In the genomic region with DNA sequence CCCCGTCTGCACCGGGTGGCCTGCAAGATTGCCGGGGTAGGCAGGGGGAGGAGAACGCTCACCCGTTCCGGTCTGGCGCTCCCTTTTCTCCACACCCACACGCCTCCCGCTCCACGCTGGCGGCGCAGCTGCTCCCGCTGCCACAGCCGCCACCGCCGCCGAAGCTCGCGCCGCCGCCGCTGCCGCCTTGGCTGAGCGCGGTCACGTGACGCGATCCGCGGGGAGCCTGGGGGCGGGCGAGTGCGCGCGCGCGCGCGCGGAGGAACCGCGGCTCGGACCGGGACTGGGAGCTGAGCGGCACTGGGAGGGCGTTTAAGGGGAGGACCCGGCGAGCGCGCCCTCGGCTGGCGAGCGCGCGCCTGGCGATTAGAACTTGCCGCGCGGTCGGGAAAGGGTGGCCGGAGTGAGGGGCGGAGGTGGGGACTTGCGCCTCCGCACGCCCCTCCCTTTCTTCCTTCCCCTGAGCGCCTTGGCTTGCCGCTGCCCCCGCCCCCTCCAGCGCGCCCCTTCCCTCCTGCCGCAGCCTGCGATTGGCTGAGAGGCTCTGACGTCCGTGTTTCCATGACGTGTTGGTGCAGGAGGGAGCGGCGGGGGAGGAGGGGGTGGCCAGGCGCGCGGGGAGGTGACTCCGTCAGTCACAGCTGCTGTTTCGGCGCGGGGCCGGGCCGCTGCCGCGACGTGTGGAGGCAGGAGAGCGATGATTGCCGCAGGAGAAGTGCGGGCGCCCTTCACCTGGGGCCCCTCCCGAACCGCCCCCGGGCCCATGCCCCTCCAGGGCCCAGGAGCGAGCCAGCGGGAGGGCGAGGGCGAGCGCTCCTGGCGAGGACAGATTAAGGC, we compare ENCODE assay signal across 8 cellular contexts. TPM values are rescaled to one million over a fixed set of nuclear protein-coding genes. Genes with fewer than 3 reads are reported as not detected.
DNase-seq lines count a peak whose midpoint lies in the region; ATAC-seq and TF ChIP-seq lines count a peak whose summit lies in the region.

No MANE protein-coding gene starts in this region.

- intact Hi-C loops in CD4-positive, alpha-beta memory T cell (cut with micrococcal nuclease), result loop anchor here (1.0 to 5.0 kb wide), 9 partner anchors 47 to 394 kb away; a partner anchor contains a TSS
- intact Hi-C loops in lower leg skin (cut with DNase I; ENCODE audit: low total_unique reads), result loop anchor here (10.0 kb wide), 1 partner anchor 475 kb away; no protein-coding TSS in a partner anchor

- H3K9me3 ChIP-seq in CD4-positive, alpha-beta memory T cell (ENCODE audit: control insufficient read depth in 1 of 2, low read length in 2 of 2), result no peaks in the 10 kb centered on the region
- no peaks in the 10 kb centered on the region for H3K9me3 ChIP-seq in duodenal mucosa (ENCODE audit: control insufficient read depth in 1 of 2, low read length in 2 of 2)

- H3K4me3 ChIP-seq in CD4-positive, alpha-beta memory T cell (ENCODE audit: low read length in 2 of 2), result peak overlapping the region; percentile 81 to 89
- H3K4me3 ChIP-seq in duodenal mucosa (ENCODE audit: low read depth in 1 of 2, low read length in 2 of 2) (peak overlapping the region; percentile 86 to 99), lower leg skin (ENCODE audit: low read depth, poor library complexity, severe bottlenecking) (peak overlapping the region; percentile 83)

- DNase-seq in CD4-positive, alpha-beta memory T cell, result peak; percentile 97 to 99 (median 99)
- DNase-seq in HK-2 (ENCODE audit: unreplicated experiment) (peak; percentile 98), NCI-H82 treated with DMSO at 0.1 percent for 48 hours (lab: John Stamatoyannopoulos, UW; ENCODE audit: unreplicated experiment) (peak; percentile 96), lower leg skin (ENCODE audit: low spot score in 2 of 2) (peak; percentile 99 to 100)
- peak; percentile 99 for DNase-seq in activated CD4-positive, alpha-beta memory T cell treated with anti-CD3 and anti-CD28 coated beads, Interleukin-2, amount 10 ng/mL, durations not matched to agents 7 days and 5 days
- DNase-seq in stimulated activated CD4-positive, alpha-beta T cell treated with anti-CD3 and anti-CD28 coated beads, Interleukin-4, amount 100 ng/mL, for 4 hours, result peak; percentile 99

- peaks cover 3 to 23% of the 10 kb centered on the region in 2 donors for H3K36me3 Mint-ChIP-seq in CD4-positive, alpha-beta memory T cell
- no peaks in the 10 kb centered on the region for H3K36me3 Mint-ChIP-seq in activated CD4-positive, alpha-beta memory T cell treated with anti-CD3 and anti-CD28 coated beads, Interleukin-2, amount 10 ng/mL, durations not matched to agents 7 days and 5 days (ENCODE audit: low read depth)

- peaks cover 41% of the 10 kb centered on the region for H3K4me1 ChIP-seq in CD4-positive, alpha-beta memory T cell (ENCODE audit: insufficient read depth, low read length)
- peaks cover 6 to 12% of the 10 kb centered on the region in 2 donors for H3K4me1 ChIP-seq in duodenal mucosa (ENCODE audit: control insufficient read depth in 1 of 2, insufficient read depth in 2 of 2, low read length in 2 of 2)

- 1 to 2% methylated on average over 10 to 38 of the region's 102 CpGs for WGBS in lower leg skin, 2 donors

- H3K27ac ChIP-seq in CD4-positive, alpha-beta memory T cell (ENCODE audit: low read depth, low read length), result peak overlapping the region; percentile 95
- peak overlapping the region; percentile 99 for H3K27ac ChIP-seq in duodenal mucosa (ENCODE audit: low read depth, low read length)

- TF ChIP-seq POLR2A in lower leg skin (IDR thresholded peaks at IDR 0.05), result peak in 1 of 2 donors; percentile 85

- peak; percentile 63 for ATAC-seq in GM19455 (IDR thresholded peaks at IDR 0.05; ENCODE audit: unreplicated experiment)

- H3K9ac ChIP-seq in duodenal mucosa (ENCODE audit: low read depth in 1 of 2, low read length in 2 of 2), result peak overlapping the region; percentile 95 to 97

- CTCF ChIA-PET in CD4-positive, alpha-beta memory T cell (lab: Charles Lee; ENCODE audit: partially characterized antibody), result interaction anchor here (0.7 to 2.4 kb wide), 10 partner anchors 47 to 393 kb away, joined by 3 to 12 read pairs (median 6); no protein-coding TSS in a partner anchor
- CTCF ChIA-PET in activated CD4-positive, alpha-beta memory T cell treated with anti-CD3 and anti-CD28 coated beads, Interleukin-2, amount 10 ng/mL, durations not matched to agents 7 days and 5 days (lab: Charles Lee), result interaction anchor here (0.6 to 1.9 kb wide), 8 partner anchors 46 to 690 kb away, joined by 3 to 6 read pairs (median 4); no protein-coding TSS in a partner anchor

- H3K4me3 Mint-ChIP-seq in CD4-positive, alpha-beta memory T cell, result peak overlapping the region; percentile 90 to 96 (median 93)
- peak overlapping the region; percentile 85 for H3K4me3 Mint-ChIP-seq in activated CD4-positive, alpha-beta memory T cell treated with anti-CD3 and anti-CD28 coated beads, Interleukin-2, amount 10 ng/mL, durations not matched to agents 7 days and 5 days

- no peaks in the 10 kb centered on the region for H3K27me3 ChIP-seq in CD4-positive, alpha-beta memory T cell (ENCODE audit: insufficient read depth, low read length)
- H3K27me3 ChIP-seq in duodenal mucosa (ENCODE audit: control insufficient read depth in 1 of 2, insufficient read depth in 2 of 2, low read length in 2 of 2), result no peaks in the 10 kb centered on the region

- H3K4me1 Mint-ChIP-seq in CD4-positive, alpha-beta memory T cell, result peaks cover 24 to 54% (median 34%) of the 10 kb centered on the region in 4 donors
- H3K4me1 Mint-ChIP-seq in activated CD4-positive, alpha-beta memory T cell treated with anti-CD3 and anti-CD28 coated beads, Interleukin-2, amount 10 ng/mL, durations not matched to agents 7 days and 5 days, result peaks cover 25% of the 10 kb centered on the region

- H3K9me3 Mint-ChIP-seq in CD4-positive, alpha-beta memory T cell, result peaks cover 0 to 9% (median 0%) of the 10 kb centered on the region in 8 donors
- no peaks in the 10 kb centered on the region for H3K9me3 Mint-ChIP-seq in activated CD4-positive, alpha-beta memory T cell treated with anti-CD3 and anti-CD28 coated beads, Interleukin-2, amount 10 ng/mL, durations not matched to agents 7 days and 5 days

- POLR2A ChIA-PET in CD4-positive, alpha-beta memory T cell (lab: Charles Lee; ENCODE audit: partially characterized antibody), result interaction anchor here (0.6 to 10.6 kb wide), 76 partner anchors 9 to 394 kb away, joined by 3 to 296 read pairs (median 5); a partner anchor contains a TSS
- POLR2A ChIA-PET in activated CD4-positive, alpha-beta memory T cell treated with anti-CD3 and anti-CD28 coated beads, Interleukin-2, amount 10 ng/mL, durations not matched to agents 7 days and 5 days (lab: Charles Lee), result interaction anchor here (0.7 to 4.1 kb wide), 47 partner anchors 9 to 693 kb away, joined by 3 to 61 read pairs (median 5); a partner anchor contains a TSS

- TF ChIP-seq CTCF in lower leg skin (IDR thresholded peaks at IDR 0.05), result no peak

- peaks cover 0 to 2% of the 10 kb centered on the region in 2 donors for H3K27me3 Mint-ChIP-seq in CD4-positive, alpha-beta memory T cell
- H3K27me3 Mint-ChIP-seq in activated CD4-positive, alpha-beta memory T cell treated with anti-CD3 and anti-CD28 coated beads, Interleukin-2, amount 10 ng/mL, durations not matched to agents 7 days and 5 days, result peaks cover 6% of the 10 kb centered on the region

- H3K36me3 ChIP-seq in CD4-positive, alpha-beta memory T cell (ENCODE audit: insufficient read depth, low read length), result no peaks in the 10 kb centered on the region
- no peaks in the 10 kb centered on the region for H3K36me3 ChIP-seq in duodenal mucosa (ENCODE audit: control insufficient read depth in 1 of 2, insufficient read depth in 2 of 2, low read length in 2 of 2)

- H3K27ac Mint-ChIP-seq in CD4-positive, alpha-beta memory T cell, result peak overlapping the region; percentile 96 to 99 (median 98)
- H3K27ac Mint-ChIP-seq in activated CD4-positive, alpha-beta memory T cell treated with anti-CD3 and anti-CD28 coated beads, Interleukin-2, amount 10 ng/mL, durations not matched to agents 7 days and 5 days, result peak overlapping the region; percentile 81

RNA-seq across cellular contexts. Expression of a gene that starts 0.7 kb away (rescaled TPM):
- total RNA-seq in CD4-positive, alpha-beta memory T cell, result 10 to 100 TPM; 84.2 to 86.0 TPM
- 10 to 100 TPM; 57.3 to 61.0 TPM for polyA plus RNA-seq in CD4-positive, alpha-beta memory T cell
- total RNA-seq in activated CD4-positive, alpha-beta memory T cell treated with anti-CD3 and anti-CD28 coated beads, Interleukin-2, amount 10 ng/mL, durations not matched to agents 7 days and 5 days, result 10 to 100 TPM; 29.7 to 33.4 TPM
- 10 to 100 TPM; 18.0 to 59.8 (median 25.0) TPM for total RNA-seq in lower leg skin

Comparison
In these comparisons a context has a peak if more than half of its experiments do, and no peak if none do; other contexts are left out.
1. Peak in every context shown above with its lines: DNase-seq, ATAC-seq, H3K4me3 ChIP-seq and H3K27ac ChIP-seq.